Comparison of ENCODE assay signal across 9 cellular contexts in the genomic region with DNA sequence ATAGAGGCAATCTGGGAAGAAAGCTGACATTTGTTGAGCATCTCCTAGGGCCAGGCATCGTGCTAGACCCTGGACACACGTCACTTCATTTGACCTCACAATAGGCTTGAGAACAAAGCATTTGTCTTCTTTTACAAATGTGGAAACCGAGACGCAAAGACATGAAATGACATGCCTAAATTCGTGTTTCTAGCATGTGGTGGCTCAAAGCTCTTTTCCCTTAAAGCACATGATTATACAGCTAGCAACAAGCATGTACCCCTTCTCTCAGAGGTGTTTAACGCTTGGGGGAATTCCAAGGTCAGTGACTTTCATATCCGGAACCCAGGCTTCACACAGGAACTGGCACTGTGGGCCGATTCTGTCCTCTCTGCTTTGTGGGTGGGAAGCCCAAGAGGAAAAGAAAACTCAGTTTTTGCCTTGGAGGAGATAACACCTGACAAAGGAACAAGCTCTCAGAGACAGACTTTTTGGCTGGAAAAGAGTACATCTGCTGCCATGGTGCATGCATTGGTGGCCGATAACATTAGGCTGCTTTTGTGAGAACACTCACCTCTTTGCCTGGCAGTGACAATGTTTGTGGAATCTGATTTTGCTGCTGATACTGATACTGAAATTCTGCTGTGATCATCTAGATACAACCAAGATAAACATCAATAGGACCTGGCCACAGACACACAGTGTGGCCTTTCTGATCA. TPM values are rescaled to one million over a fixed set of nuclear protein-coding genes. Genes with fewer than 3 reads are reported as not detected.
DNase-seq lines count a peak whose midpoint lies in the region; ATAC-seq, FAIRE-seq and TF ChIP-seq lines count a peak whose summit lies in the region.
"Had no signal": no experiment of that assay in that cellular context is flagged by ENCODE, and none has a peak within 500 bp of the region (broad histone marks: within the 10 kb centered on the region; RNA-seq: fewer than 3 reads in every experiment).

No MANE protein-coding gene starts in this region.

- H3K9me3 Mint-ChIP-seq in activated CD4-positive, alpha-beta memory T cell treated with anti-CD3 and anti-CD28 coated beads for 36 hours, result peaks cover 12% of the 10 kb centered on the region

- H3K79me2 ChIP-seq in parathyroid adenoma (no peaks in the 10 kb centered on the region), mesendoderm (ENCODE audit: control insufficient read depth, insufficient read depth, low read length) (no peaks in the 10 kb centered on the region)

- H2BK5ac ChIP-seq in mesendoderm (ENCODE audit: low read length), result no peak overlapping the region

- ATAC-seq in HG02852 (IDR thresholded peaks at IDR 0.05; ENCODE audit: unreplicated experiment), result peak; percentile 77

- no peak overlapping the region for H3K4me2 ChIP-seq in parathyroid adenoma (ENCODE audit: low read length)
- H3K4me2 ChIP-seq in mesendoderm (ENCODE audit: low read length), result no peak overlapping the region

- H4K8ac ChIP-seq in mesendoderm (ENCODE audit: low read depth, low read length), result no peak overlapping the region

- CTCF ChIA-PET in activated CD4-positive, alpha-beta memory T cell treated with anti-CD3 and anti-CD28 coated beads for 36 hours (lab: Charles Lee), result interaction anchor here (0.7 to 5.8 kb wide), 13 partner anchors 10 to 321 kb away, joined by 3 to 181 read pairs (median 15); a partner anchor contains a TSS
- CTCF ChIA-PET in RWPE1 (lab: Yijun Ruan, JAX), result interaction anchor here (0.5 to 1.6 kb wide), 4 partner anchors 8 to 164 kb away, joined by 3 to 4 read pairs (median 4); no protein-coding TSS in a partner anchor

- peak overlapping the region; percentile 74 for H3K4me3 Mint-ChIP-seq in activated CD4-positive, alpha-beta memory T cell treated with anti-CD3 and anti-CD28 coated beads for 36 hours
- H3K4me3 Mint-ChIP-seq: nephron had no signal

- no peak overlapping the region for H3K4ac ChIP-seq in mesendoderm (ENCODE audit: low read depth, low read length)

- peaks cover 16% of the 10 kb centered on the region for H3K36me3 Mint-ChIP-seq in activated CD4-positive, alpha-beta memory T cell treated with anti-CD3 and anti-CD28 coated beads for 36 hours

- no peak overlapping the region for H3K18ac ChIP-seq in mesendoderm (ENCODE audit: low read length)

- no peak overlapping the region for H2AFZ ChIP-seq in parathyroid adenoma

- no peak overlapping the region for H4K5ac ChIP-seq in mesendoderm (ENCODE audit: low read length)

- H3K79me1 ChIP-seq in mesendoderm (ENCODE audit: low read length), result no peaks in the 10 kb centered on the region

- no peak overlapping the region for H3K23ac ChIP-seq in mesendoderm (ENCODE audit: low read length)

- peaks cover 68% of the 10 kb centered on the region for H3K4me1 Mint-ChIP-seq in activated CD4-positive, alpha-beta memory T cell treated with anti-CD3 and anti-CD28 coated beads for 36 hours (ENCODE audit: low read depth)

- DNase-seq in GM18507 (ENCODE audit: extremely low spot score, insufficient read length, low read depth) (peak; percentile 51), NCI-H446 (lab: John Stamatoyannopoulos, UW) (no peak), mesendoderm (no peak), RWPE1 (ENCODE audit: low spot score) (no peak), thyroid gland (no peak)
- DNase-seq in activated CD4-positive, alpha-beta memory T cell treated with anti-CD3 and anti-CD28 coated beads for 36 hours, result peak; percentile 85

- intact Hi-C loops in activated CD4-positive, alpha-beta memory T cell treated with anti-CD3 and anti-CD28 coated beads for 36 hours (cut with micrococcal nuclease), result loop anchor here (1.0 to 10.0 kb wide), 13 partner anchors 12 to 918 kb away; a partner anchor contains a TSS
- intact Hi-C loops in thyroid gland (cut with DNase I), result loop anchor here (5.0 kb wide), 1 partner anchor 318 kb away; no protein-coding TSS in a partner anchor

- H3K4me3 ChIP-seq in parathyroid adenoma (ENCODE audit: low read depth, low read length) (no peak overlapping the region), mesendoderm (ENCODE audit: low read length) (no peak overlapping the region), thyroid gland (replicated peaks in 1 of 3) (no peak overlapping the region)

- H3K9me3 ChIP-seq in parathyroid adenoma (ENCODE audit: control insufficient read depth, low read length) (no peaks in the 10 kb centered on the region), thyroid gland (no peaks in the 10 kb centered on the region)

- H2BK15ac ChIP-seq in mesendoderm (replicated peaks; ENCODE audit: low read depth), result no peak overlapping the region

- TF ChIP-seq POLR2A in thyroid gland (IDR thresholded peaks at IDR 0.05), result no peak

- H2AK5ac ChIP-seq in mesendoderm (ENCODE audit: low read length), result no peak overlapping the region

- no peaks in the 10 kb centered on the region for H3K27me3 ChIP-seq in parathyroid adenoma (ENCODE audit: control insufficient read depth, insufficient read depth, low read length)
- H3K27me3 ChIP-seq in mesendoderm (ENCODE audit: insufficient read depth, low read length, poor library complexity), result no peaks in the 10 kb centered on the region
- H3K27me3 ChIP-seq in thyroid gland, result no peaks in the 10 kb centered on the region

- no peak overlapping the region for H2BK120ac ChIP-seq in mesendoderm (ENCODE audit: low read depth, low read length)

- H3K27me3 Mint-ChIP-seq in activated CD4-positive, alpha-beta memory T cell treated with anti-CD3 and anti-CD28 coated beads for 36 hours, result no peaks in the 10 kb centered on the region

- H3K36me3 ChIP-seq in parathyroid adenoma (ENCODE audit: control insufficient read depth, insufficient read depth, low read length), result no peaks in the 10 kb centered on the region
- no peaks in the 10 kb centered on the region for H3K36me3 ChIP-seq in mesendoderm (ENCODE audit: control insufficient read depth, insufficient read depth, low read length)
- H3K36me3 ChIP-seq in thyroid gland, result no peaks in the 10 kb centered on the region

- no CpG with 5 or more reads among the region's 9 CpGs for WGBS in mesendoderm (ENCODE audit: extremely low coverage, insufficient coverage, low lambda C conversion rate)
- WGBS in thyroid gland, 2 donors, result 80 to 91% methylated on average over 9 of the region's 9 CpGs

- peak overlapping the region; percentile 100 for H3K27ac Mint-ChIP-seq in activated CD4-positive, alpha-beta memory T cell treated with anti-CD3 and anti-CD28 coated beads for 36 hours

- H3K9ac ChIP-seq in parathyroid adenoma, result no peak overlapping the region
- H3K9ac ChIP-seq in mesendoderm (ENCODE audit: low read length), result no peak overlapping the region

- POLR2A ChIA-PET in activated CD4-positive, alpha-beta memory T cell treated with anti-CD3 and anti-CD28 coated beads for 36 hours (lab: Charles Lee), result interaction anchor here (0.5 to 7.3 kb wide), 21 partner anchors 8 to 338 kb away, joined by 3 to 803 read pairs (median 6); a partner anchor contains a TSS
- POLR2A ChIA-PET in RWPE1 (lab: Yijun Ruan, JAX; ENCODE audit: low non-redundant PET), result no interaction called here

- peak; percentile 98 for FAIRE-seq in GM18507 (lab: Jason Lieb, UNC)

- TF ChIP-seq CTCF in parathyroid adenoma (IDR thresholded peaks at IDR 0.05), result no peak
- TF ChIP-seq CTCF in RWPE1 (conservative IDR thresholded peaks at IDR 0.05; ENCODE audit: low read depth), result no peak
- no peak for TF ChIP-seq CTCF in thyroid gland (IDR thresholded peaks at IDR 0.05)

- H3K27ac ChIP-seq in parathyroid adenoma, result peak overlapping the region; percentile 5
- H3K27ac ChIP-seq in mesendoderm (ENCODE audit: low read depth, low read length), result no peak overlapping the region
- no peak overlapping the region for H3K27ac ChIP-seq in RWPE1
- H3K27ac ChIP-seq in thyroid gland, result no peak overlapping the region

- H3K4me1 ChIP-seq in parathyroid adenoma, result peaks cover 2% of the 10 kb centered on the region
- no peaks in the 10 kb centered on the region for H3K4me1 ChIP-seq in mesendoderm (ENCODE audit: control insufficient read depth, low read depth, low read length)
- H3K4me1 ChIP-seq in thyroid gland, result no peaks in the 10 kb centered on the region

- H3K56ac ChIP-seq in mesendoderm (ENCODE audit: low read length), result no peak overlapping the region

RNA-seq across cellular contexts. Expression of a gene that starts 15.4 kb away (rescaled TPM):
- 100 to 1,000 TPM; 335 to 355 TPM for total RNA-seq in activated CD4-positive, alpha-beta memory T cell treated with anti-CD3 and anti-CD28 coated beads for 36 hours
- polyA plus RNA-seq in mesendoderm (2013, experiment 1 of 2), result not detected
- not detected for polyA plus RNA-seq in mesendoderm (2013, experiment 2 of 2)
- 1 to 10 TPM; 1.9 to 9.7 (median 2.6) TPM for total RNA-seq in thyroid gland

Comparison
In these comparisons a context has a peak if more than half of its experiments do, and no peak if none do; other contexts are left out.
1. DNase-seq: peak in GM18507 (single experiment) and activated CD4-positive, alpha-beta memory T cell treated with anti-CD3 and anti-CD28 coated beads for 36 hours (single experiment); none in NCI-H446 (0 of 2), mesendoderm (single experiment), RWPE1 (single experiment) and thyroid gland (0 of 2).
2. RNA of a gene that starts 15.4 kb away (total RNA-seq): 335 to 355 TPM in activated CD4-positive, alpha-beta memory T cell treated with anti-CD3 and anti-CD28 coated beads for 36 hours; 1.9 to 9.7 TPM in thyroid gland; every median in the first group is over 10 times any median in the second.